In the genomic region with DNA sequence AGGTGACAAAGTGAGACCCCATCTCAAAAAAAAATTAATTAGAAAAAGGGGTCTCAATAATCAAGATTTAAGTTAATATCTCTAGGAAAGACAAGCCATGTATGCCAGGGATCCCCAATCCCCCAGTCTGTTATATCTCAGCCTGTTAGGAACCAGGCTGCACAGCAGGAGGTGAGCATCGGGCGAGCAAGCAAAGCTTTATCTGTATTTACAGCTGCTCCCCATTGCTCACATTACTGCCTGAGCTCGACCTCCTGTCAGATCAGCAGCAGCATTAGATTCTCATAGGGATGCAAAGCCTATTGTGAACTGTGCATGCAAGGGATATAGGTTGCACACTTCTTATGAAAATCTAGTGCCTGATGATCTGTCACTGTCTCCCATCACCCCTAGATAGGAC, we compare ENCODE assay signal across 1 cellular context.
TF ChIP-seq lines count a peak whose summit lies in the region.

No MANE protein-coding gene starts in this region.

TF ChIP-seq in K562, 482 proteins besides CTCF, POLR2A, EP300 and RAD21 (continued from another document and continues in another):
- TF ChIP-seq, protein P1, sequence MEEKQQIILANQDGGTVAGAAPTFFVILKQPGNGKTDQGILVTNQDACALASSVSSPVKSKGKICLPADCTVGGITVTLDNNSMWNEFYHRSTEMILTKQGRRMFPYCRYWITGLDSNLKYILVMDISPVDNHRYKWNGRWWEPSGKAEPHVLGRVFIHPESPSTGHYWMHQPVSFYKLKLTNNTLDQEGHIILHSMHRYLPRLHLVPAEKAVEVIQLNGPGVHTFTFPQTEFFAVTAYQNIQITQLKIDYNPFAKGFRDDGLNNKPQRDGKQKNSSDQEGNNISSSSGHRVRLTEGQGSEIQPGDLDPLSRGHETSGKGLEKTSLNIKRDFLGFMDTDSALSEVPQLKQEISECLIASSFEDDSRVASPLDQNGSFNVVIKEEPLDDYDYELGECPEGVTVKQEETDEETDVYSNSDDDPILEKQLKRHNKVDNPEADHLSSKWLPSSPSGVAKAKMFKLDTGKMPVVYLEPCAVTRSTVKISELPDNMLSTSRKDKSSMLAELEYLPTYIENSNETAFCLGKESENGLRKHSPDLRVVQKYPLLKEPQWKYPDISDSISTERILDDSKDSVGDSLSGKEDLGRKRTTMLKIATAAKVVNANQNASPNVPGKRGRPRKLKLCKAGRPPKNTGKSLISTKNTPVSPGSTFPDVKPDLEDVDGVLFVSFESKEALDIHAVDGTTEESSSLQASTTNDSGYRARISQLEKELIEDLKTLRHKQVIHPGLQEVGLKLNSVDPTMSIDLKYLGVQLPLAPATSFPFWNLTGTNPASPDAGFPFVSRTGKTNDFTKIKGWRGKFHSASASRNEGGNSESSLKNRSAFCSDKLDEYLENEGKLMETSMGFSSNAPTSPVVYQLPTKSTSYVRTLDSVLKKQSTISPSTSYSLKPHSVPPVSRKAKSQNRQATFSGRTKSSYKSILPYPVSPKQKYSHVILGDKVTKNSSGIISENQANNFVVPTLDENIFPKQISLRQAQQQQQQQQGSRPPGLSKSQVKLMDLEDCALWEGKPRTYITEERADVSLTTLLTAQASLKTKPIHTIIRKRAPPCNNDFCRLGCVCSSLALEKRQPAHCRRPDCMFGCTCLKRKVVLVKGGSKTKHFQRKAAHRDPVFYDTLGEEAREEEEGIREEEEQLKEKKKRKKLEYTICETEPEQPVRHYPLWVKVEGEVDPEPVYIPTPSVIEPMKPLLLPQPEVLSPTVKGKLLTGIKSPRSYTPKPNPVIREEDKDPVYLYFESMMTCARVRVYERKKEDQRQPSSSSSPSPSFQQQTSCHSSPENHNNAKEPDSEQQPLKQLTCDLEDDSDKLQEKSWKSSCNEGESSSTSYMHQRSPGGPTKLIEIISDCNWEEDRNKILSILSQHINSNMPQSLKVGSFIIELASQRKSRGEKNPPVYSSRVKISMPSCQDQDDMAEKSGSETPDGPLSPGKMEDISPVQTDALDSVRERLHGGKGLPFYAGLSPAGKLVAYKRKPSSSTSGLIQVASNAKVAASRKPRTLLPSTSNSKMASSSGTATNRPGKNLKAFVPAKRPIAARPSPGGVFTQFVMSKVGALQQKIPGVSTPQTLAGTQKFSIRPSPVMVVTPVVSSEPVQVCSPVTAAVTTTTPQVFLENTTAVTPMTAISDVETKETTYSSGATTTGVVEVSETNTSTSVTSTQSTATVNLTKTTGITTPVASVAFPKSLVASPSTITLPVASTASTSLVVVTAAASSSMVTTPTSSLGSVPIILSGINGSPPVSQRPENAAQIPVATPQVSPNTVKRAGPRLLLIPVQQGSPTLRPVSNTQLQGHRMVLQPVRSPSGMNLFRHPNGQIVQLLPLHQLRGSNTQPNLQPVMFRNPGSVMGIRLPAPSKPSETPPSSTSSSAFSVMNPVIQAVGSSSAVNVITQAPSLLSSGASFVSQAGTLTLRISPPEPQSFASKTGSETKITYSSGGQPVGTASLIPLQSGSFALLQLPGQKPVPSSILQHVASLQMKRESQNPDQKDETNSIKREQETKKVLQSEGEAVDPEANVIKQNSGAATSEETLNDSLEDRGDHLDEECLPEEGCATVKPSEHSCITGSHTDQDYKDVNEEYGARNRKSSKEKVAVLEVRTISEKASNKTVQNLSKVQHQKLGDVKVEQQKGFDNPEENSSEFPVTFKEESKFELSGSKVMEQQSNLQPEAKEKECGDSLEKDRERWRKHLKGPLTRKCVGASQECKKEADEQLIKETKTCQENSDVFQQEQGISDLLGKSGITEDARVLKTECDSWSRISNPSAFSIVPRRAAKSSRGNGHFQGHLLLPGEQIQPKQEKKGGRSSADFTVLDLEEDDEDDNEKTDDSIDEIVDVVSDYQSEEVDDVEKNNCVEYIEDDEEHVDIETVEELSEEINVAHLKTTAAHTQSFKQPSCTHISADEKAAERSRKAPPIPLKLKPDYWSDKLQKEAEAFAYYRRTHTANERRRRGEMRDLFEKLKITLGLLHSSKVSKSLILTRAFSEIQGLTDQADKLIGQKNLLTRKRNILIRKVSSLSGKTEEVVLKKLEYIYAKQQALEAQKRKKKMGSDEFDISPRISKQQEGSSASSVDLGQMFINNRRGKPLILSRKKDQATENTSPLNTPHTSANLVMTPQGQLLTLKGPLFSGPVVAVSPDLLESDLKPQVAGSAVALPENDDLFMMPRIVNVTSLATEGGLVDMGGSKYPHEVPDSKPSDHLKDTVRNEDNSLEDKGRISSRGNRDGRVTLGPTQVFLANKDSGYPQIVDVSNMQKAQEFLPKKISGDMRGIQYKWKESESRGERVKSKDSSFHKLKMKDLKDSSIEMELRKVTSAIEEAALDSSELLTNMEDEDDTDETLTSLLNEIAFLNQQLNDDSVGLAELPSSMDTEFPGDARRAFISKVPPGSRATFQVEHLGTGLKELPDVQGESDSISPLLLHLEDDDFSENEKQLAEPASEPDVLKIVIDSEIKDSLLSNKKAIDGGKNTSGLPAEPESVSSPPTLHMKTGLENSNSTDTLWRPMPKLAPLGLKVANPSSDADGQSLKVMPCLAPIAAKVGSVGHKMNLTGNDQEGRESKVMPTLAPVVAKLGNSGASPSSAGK (IDR thresholded peaks at IDR 0.05) = no peak
- TF ChIP-seq KLF13 (tag; IDR thresholded peaks at IDR 0.05; ENCODE audit: borderline replicate concordance, low read depth) = no peak
- peak; percentile 73 for TF ChIP-seq ARID1B (IDR thresholded peaks at IDR 0.05)
- TF ChIP-seq PML (IDR thresholded peaks at IDR 0.05; ENCODE audit: low read length) = 0 out of 2 replicates have a peak, but pooled peaks have one; percentile 33
- no peak for TF ChIP-seq ZNF445 (CRISPR knock-in tag; IDR thresholded peaks at IDR 0.05; ENCODE audit: low read depth)
- TF ChIP-seq, protein P2, sequence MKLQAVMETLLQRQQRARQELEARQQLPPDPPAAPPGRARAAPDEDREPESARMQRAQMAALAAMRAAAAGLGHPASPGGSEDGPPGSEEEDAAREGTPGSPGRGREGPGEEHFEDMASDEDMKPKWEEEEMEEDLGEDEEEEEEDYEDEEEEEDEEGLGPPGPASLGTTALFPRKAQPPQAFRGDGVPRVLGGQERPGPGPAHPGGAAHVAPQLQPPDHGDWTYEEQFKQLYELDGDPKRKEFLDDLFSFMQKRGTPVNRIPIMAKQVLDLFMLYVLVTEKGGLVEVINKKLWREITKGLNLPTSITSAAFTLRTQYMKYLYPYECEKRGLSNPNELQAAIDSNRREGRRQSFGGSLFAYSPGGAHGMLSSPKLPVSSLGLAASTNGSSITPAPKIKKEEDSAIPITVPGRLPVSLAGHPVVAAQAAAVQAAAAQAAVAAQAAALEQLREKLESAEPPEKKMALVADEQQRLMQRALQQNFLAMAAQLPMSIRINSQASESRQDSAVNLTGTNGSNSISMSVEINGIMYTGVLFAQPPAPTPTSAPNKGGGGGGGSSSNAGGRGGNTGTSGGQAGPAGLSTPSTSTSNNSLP (IDR thresholded peaks at IDR 0.05; ENCODE audit: borderline replicate concordance, low read depth, low read length) = no peak
- TF ChIP-seq FOXA3 (CRISPR knock-in tag; conservative IDR thresholded peaks at IDR 0.05 in 1 of 2, IDR thresholded peaks at IDR 0.05 in 1 of 2) = no peak
- no peak for TF ChIP-seq ZNF76 (CRISPR knock-in tag; IDR thresholded peaks at IDR 0.05; ENCODE audit: borderline replicate concordance)
- no peak for TF ChIP-seq EHMT2 (IDR thresholded peaks at IDR 0.05)
- TF ChIP-seq ZNF764 (CRISPR knock-in tag; IDR thresholded peaks at IDR 0.05; ENCODE audit: low read depth) = no peak
- TF ChIP-seq PPARD (CRISPR knock-in tag; IDR thresholded peaks at IDR 0.05) = no peak
- no peak for TF ChIP-seq U2AF2 (optimal IDR thresholded peaks at IDR 0.05; ENCODE audit: low read depth, low read length)
- no peak for TF ChIP-seq HDAC3 (IDR thresholded peaks at IDR 0.05; ENCODE audit: borderline replicate concordance, partially characterized antibody)
- TF ChIP-seq NFIC (IDR thresholded peaks at IDR 0.05) = peak; percentile 13; the same call in 1 of the 2 replicates
- no peak for TF ChIP-seq ZNF444 (CRISPR knock-in tag; IDR thresholded peaks at IDR 0.05)
- TF ChIP-seq ZFPM2 (CRISPR knock-in tag; IDR thresholded peaks at IDR 0.05) = no peak
- no peak for TF ChIP-seq SOX6 (IDR thresholded peaks at IDR 0.05)
- TF ChIP-seq ZNF133 (CRISPR knock-in tag; IDR thresholded peaks at IDR 0.05) = no peak
- TF ChIP-seq STAG1 (CRISPR knock-in tag; IDR thresholded peaks at IDR 0.05; ENCODE audit: borderline replicate concordance) = no peak
- no peak for TF ChIP-seq ZNF347 (CRISPR knock-in tag; IDR thresholded peaks at IDR 0.05; ENCODE audit: low read depth)
- TF ChIP-seq ZKSCAN3 (CRISPR knock-in tag; IDR thresholded peaks at IDR 0.05) = no peak
- no peak for TF ChIP-seq FOSL1 (tag; conservative IDR thresholded peaks at IDR 0.05)
- TF ChIP-seq PHF20 (IDR thresholded peaks at IDR 0.05; ENCODE audit: partially characterized antibody) = no peak
- TF ChIP-seq ARHGAP35 (IDR thresholded peaks at IDR 0.05; ENCODE audit: partially characterized antibody) = no peak
- TF ChIP-seq, protein P3, sequence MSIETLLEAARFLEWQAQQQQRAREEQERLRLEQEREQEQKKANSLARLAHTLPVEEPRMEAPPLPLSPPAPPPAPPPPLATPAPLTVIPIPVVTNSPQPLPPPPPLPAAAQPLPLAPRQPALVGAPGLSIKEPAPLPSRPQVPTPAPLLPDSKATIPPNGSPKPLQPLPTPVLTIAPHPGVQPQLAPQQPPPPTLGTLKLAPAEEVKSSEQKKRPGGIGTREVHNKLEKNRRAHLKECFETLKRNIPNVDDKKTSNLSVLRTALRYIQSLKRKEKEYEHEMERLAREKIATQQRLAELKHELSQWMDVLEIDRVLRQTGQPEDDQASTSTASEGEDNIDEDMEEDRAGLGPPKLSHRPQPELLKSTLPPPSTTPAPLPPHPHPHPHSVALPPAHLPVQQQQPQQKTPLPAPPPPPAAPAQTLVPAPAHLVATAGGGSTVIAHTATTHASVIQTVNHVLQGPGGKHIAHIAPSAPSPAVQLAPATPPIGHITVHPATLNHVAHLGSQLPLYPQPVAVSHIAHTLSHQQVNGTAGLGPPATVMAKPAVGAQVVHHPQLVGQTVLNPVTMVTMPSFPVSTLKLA (conservative IDR thresholded peaks at IDR 0.05) = no peak
- no peak for TF ChIP-seq KAT7 (CRISPR knock-in tag; IDR thresholded peaks at IDR 0.05; ENCODE audit: borderline replicate concordance)
- TF ChIP-seq ZKSCAN8 (CRISPR knock-in tag; IDR thresholded peaks at IDR 0.05) = no peak
- no peak for TF ChIP-seq PURB (CRISPR knock-in tag; IDR thresholded peaks at IDR 0.05; ENCODE audit: low read depth)
- no peak for TF ChIP-seq ZNF212 (CRISPR knock-in tag; IDR thresholded peaks at IDR 0.05)
- TF ChIP-seq, protein P4, sequence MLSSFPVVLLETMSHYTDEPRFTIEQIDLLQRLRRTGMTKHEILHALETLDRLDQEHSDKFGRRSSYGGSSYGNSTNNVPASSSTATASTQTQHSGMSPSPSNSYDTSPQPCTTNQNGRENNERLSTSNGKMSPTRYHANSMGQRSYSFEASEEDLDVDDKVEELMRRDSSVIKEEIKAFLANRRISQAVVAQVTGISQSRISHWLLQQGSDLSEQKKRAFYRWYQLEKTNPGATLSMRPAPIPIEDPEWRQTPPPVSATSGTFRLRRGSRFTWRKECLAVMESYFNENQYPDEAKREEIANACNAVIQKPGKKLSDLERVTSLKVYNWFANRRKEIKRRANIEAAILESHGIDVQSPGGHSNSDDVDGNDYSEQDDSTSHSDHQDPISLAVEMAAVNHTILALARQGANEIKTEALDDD (IDR thresholded peaks at IDR 0.05) = no peak
- TF ChIP-seq, protein P5, sequence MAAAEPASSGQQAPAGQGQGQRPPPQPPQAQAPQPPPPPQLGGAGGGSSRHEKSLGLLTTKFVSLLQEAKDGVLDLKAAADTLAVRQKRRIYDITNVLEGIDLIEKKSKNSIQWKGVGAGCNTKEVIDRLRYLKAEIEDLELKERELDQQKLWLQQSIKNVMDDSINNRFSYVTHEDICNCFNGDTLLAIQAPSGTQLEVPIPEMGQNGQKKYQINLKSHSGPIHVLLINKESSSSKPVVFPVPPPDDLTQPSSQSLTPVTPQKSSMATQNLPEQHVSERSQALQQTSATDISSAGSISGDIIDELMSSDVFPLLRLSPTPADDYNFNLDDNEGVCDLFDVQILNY (CRISPR knock-in tag; IDR thresholded peaks at IDR 0.05) = no peak
- no peak for TF ChIP-seq CEBPB (tag; IDR thresholded peaks at IDR 0.05)
- TF ChIP-seq NCOR1 (IDR thresholded peaks at IDR 0.05) = peak; percentile 56; the same call in 1 of the 2 replicates
- no peak for TF ChIP-seq TBP (optimal IDR thresholded peaks at IDR 0.05; ENCODE audit: low read depth, low read length)
- TF ChIP-seq, protein P6, sequence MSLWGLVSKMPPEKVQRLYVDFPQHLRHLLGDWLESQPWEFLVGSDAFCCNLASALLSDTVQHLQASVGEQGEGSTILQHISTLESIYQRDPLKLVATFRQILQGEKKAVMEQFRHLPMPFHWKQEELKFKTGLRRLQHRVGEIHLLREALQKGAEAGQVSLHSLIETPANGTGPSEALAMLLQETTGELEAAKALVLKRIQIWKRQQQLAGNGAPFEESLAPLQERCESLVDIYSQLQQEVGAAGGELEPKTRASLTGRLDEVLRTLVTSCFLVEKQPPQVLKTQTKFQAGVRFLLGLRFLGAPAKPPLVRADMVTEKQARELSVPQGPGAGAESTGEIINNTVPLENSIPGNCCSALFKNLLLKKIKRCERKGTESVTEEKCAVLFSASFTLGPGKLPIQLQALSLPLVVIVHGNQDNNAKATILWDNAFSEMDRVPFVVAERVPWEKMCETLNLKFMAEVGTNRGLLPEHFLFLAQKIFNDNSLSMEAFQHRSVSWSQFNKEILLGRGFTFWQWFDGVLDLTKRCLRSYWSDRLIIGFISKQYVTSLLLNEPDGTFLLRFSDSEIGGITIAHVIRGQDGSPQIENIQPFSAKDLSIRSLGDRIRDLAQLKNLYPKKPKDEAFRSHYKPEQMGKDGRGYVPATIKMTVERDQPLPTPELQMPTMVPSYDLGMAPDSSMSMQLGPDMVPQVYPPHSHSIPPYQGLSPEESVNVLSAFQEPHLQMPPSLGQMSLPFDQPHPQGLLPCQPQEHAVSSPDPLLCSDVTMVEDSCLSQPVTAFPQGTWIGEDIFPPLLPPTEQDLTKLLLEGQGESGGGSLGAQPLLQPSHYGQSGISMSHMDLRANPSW (CRISPR knock-in tag; IDR thresholded peaks at IDR 0.05) = no peak
- no peak for TF ChIP-seq SMAD1 (IDR thresholded peaks at IDR 0.05; ENCODE audit: low read depth, low read length, partially characterized antibody)
- no peak for TF ChIP-seq SRSF7 (optimal IDR thresholded peaks at IDR 0.05; ENCODE audit: low read depth, low read length)
- no peak for TF ChIP-seq CHD2 (IDR thresholded peaks at IDR 0.05; ENCODE audit: low read depth, low read length)
- TF ChIP-seq, protein P7, sequence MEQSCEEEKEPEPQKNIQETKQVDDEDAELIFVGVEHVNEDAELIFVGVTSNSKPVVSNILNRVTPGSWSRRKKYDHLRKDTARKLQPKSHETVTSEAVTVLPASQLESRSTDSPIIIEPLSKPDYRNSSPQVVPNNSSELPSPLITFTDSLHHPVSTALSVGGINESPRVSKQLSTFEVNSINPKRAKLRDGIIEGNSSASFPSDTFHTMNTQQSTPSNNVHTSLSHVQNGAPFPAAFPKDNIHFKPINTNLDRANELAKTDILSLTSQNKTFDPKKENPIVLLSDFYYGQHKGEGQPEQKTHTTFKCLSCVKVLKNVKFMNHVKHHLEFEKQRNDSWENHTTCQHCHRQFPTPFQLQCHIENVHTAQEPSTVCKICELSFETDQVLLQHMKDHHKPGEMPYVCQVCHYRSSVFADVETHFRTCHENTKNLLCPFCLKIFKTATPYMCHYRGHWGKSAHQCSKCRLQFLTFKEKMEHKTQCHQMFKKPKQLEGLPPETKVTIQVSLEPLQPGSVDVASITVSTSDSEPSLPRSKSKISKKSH (CRISPR knock-in tag; IDR thresholded peaks at IDR 0.05) = no peak
- no peak for TF ChIP-seq SRSF9 (IDR thresholded peaks at IDR 0.05; ENCODE audit: borderline replicate concordance, low read depth, low read length)
- TF ChIP-seq SAFB (IDR thresholded peaks at IDR 0.05; ENCODE audit: borderline replicate concordance, low read depth, low read length) = no peak
- TF ChIP-seq GABPB2 (CRISPR knock-in tag; conservative IDR thresholded peaks at IDR 0.05) = no peak
- TF ChIP-seq HDAC1 (IDR thresholded peaks at IDR 0.05) = no peak
- no peak for TF ChIP-seq MAFF (IDR thresholded peaks at IDR 0.05; ENCODE audit: low read length)
- no peak for TF ChIP-seq MCM5 (IDR thresholded peaks at IDR 0.05; ENCODE audit: low read depth)
